ENCODE assay signal across 9 cellular contexts in genomic region chr3:87082806-87083440, GRCh38.
DNase-seq lines count a peak whose midpoint lies in the region; ATAC-seq lines count a peak whose summit lies in the region.
"Had no signal": no experiment of that assay in that cellular context is flagged by ENCODE, and none has a peak within 500 bp of the region (broad histone marks: within the 10 kb centered on the region; RNA-seq: fewer than 3 reads in every experiment).

No MANE protein-coding gene starts in this region.

- no peak overlapping the region for H3K27ac ChIP-seq in mesenchymal stem cell (ENCODE audit: low read length, poor library complexity, severe bottlenecking)

- H3K36me3 ChIP-seq in mesenchymal stem cell (ENCODE audit: control insufficient read depth in 1 of 2, insufficient read depth in 2 of 2, low read depth in 1 of 2, low read length in 2 of 2) = no peaks in the 10 kb centered on the region

- no peak overlapping the region for H3K4ac ChIP-seq in mesenchymal stem cell (ENCODE audit: low read depth in 1 of 2, low read length in 2 of 2)

- no peaks in the 10 kb centered on the region for H3K79me1 ChIP-seq in mesenchymal stem cell (replicated peaks; ENCODE audit: low read length, poor library complexity, severe bottlenecking)

- H3K9me3 Mint-ChIP-seq in activated CD4-positive, alpha-beta memory T cell treated with anti-CD3 and anti-CD28 coated beads for 36 hours = no peaks in the 10 kb centered on the region

- ATAC-seq in GM18868 (IDR thresholded peaks at IDR 0.05; ENCODE audit: unreplicated experiment) (peak; percentile 89), HG03439 (IDR thresholded peaks at IDR 0.05; ENCODE audit: unreplicated experiment) (peak; percentile 77), HG03139 (IDR thresholded peaks at IDR 0.05; ENCODE audit: unreplicated experiment) (no peak)

- no peaks in the 10 kb centered on the region for H3K27me3 ChIP-seq in mesenchymal stem cell (ENCODE audit: control insufficient read depth in 1 of 2, insufficient read depth in 1 of 2, low read length in 2 of 2)

- no peak overlapping the region for H3K18ac ChIP-seq in mesenchymal stem cell (ENCODE audit: low read depth in 1 of 2, low read length in 2 of 2)

- no peak overlapping the region for H3K4me3 ChIP-seq in mesenchymal stem cell (ENCODE audit: insufficient read depth in 1 of 2, low read depth in 1 of 2, low read length in 2 of 2)

- POLR2A ChIA-PET in activated CD4-positive, alpha-beta memory T cell treated with anti-CD3 and anti-CD28 coated beads for 36 hours (lab: Charles Lee) = no interaction called here

- H3K27ac Mint-ChIP-seq in activated CD4-positive, alpha-beta memory T cell treated with anti-CD3 and anti-CD28 coated beads for 36 hours = no peak overlapping the region
- H3K27ac Mint-ChIP-seq: memory B cell had no signal

- H3K9me3 ChIP-seq in mesenchymal stem cell (ENCODE audit: control insufficient read depth, low read length) = no peaks in the 10 kb centered on the region

- peak overlapping the region; percentile 8 for H3K9ac ChIP-seq in mesenchymal stem cell (ENCODE audit: low read length)

- intact Hi-C loops in activated CD4-positive, alpha-beta memory T cell treated with anti-CD3 and anti-CD28 coated beads for 36 hours (cut with micrococcal nuclease) = loop anchor here (2.0 kb wide), 1 partner anchor 112 kb away; no protein-coding TSS in a partner anchor

- H4K8ac ChIP-seq in mesenchymal stem cell (ENCODE audit: low read length) = no peak overlapping the region

- H2BK5ac ChIP-seq in mesenchymal stem cell (ENCODE audit: low read depth, low read length, poor library complexity, severe bottlenecking) = no peak overlapping the region

- H2BK15ac ChIP-seq in mesenchymal stem cell (ENCODE audit: low read depth, poor library complexity, severe bottlenecking) = no peak overlapping the region

- H3K4me3 Mint-ChIP-seq in activated CD4-positive, alpha-beta memory T cell treated with anti-CD3 and anti-CD28 coated beads for 36 hours = no peak overlapping the region
- H3K4me3 Mint-ChIP-seq: memory B cell had no signal

- no peaks in the 10 kb centered on the region for H3K36me3 Mint-ChIP-seq in activated CD4-positive, alpha-beta memory T cell treated with anti-CD3 and anti-CD28 coated beads for 36 hours
- H3K36me3 Mint-ChIP-seq: memory B cell had no signal

- no peak overlapping the region for H3K4me2 ChIP-seq in mesenchymal stem cell (ENCODE audit: low read length, poor library complexity, severe bottlenecking)

- H2AK5ac ChIP-seq in mesenchymal stem cell (ENCODE audit: low read length, severe bottlenecking) = no peak overlapping the region

- no peaks in the 10 kb centered on the region for H3K4me1 ChIP-seq in mesenchymal stem cell (ENCODE audit: control insufficient read depth, insufficient read depth, low read depth, low read length)

- H2BK12ac ChIP-seq in mesenchymal stem cell (ENCODE audit: low read length in 2 of 2) = no peak overlapping the region

- CTCF ChIA-PET in activated CD4-positive, alpha-beta memory T cell treated with anti-CD3 and anti-CD28 coated beads for 36 hours (lab: Charles Lee) = interaction anchor here (0.6 kb wide), 1 partner anchor 28 kb away, joined by 3 read pairs; no protein-coding TSS in a partner anchor

- H3K23ac ChIP-seq in mesenchymal stem cell (ENCODE audit: low read length in 2 of 2) = no peak overlapping the region

- H3K14ac ChIP-seq in mesenchymal stem cell (ENCODE audit: low read length in 2 of 2) = no peak overlapping the region

- H3K27me3 Mint-ChIP-seq in activated CD4-positive, alpha-beta memory T cell treated with anti-CD3 and anti-CD28 coated beads for 36 hours = no peaks in the 10 kb centered on the region
- H3K27me3 Mint-ChIP-seq: memory B cell had no signal

- no peak overlapping the region for H4K91ac ChIP-seq in mesenchymal stem cell (ENCODE audit: low read length)

- WGBS in mesenchymal stem cell = 23% methylated on average over 6 of the region's 6 CpGs

- peak; percentile 65 to 71 for DNase-seq in AML-193 (lab: John Stamatoyannopoulos, UW)
- peak; percentile 3 for DNase-seq in NCI-H82 treated with DMSO at 0.1 percent for 48 hours (lab: John Stamatoyannopoulos, UW; ENCODE audit: unreplicated experiment)
- peak; percentile 7 for DNase-seq in dermis blood vessel endothelial cell
- DNase-seq in mesenchymal stem cell = peak; percentile 69
- no peak for DNase-seq in activated CD4-positive, alpha-beta memory T cell treated with anti-CD3 and anti-CD28 coated beads for 36 hours

- H2AFZ ChIP-seq in mesenchymal stem cell (ENCODE audit: low read depth, low read length) = no peak overlapping the region

- peaks cover 3% of the 10 kb centered on the region for H3K4me1 Mint-ChIP-seq in activated CD4-positive, alpha-beta memory T cell treated with anti-CD3 and anti-CD28 coated beads for 36 hours (ENCODE audit: low read depth)
- H3K4me1 Mint-ChIP-seq: memory B cell had no signal

- H2BK120ac ChIP-seq in mesenchymal stem cell (ENCODE audit: low read depth, low read length) = no peak overlapping the region
